Comparison of ENCODE assay signal across 1 cellular context in the genomic region with DNA sequence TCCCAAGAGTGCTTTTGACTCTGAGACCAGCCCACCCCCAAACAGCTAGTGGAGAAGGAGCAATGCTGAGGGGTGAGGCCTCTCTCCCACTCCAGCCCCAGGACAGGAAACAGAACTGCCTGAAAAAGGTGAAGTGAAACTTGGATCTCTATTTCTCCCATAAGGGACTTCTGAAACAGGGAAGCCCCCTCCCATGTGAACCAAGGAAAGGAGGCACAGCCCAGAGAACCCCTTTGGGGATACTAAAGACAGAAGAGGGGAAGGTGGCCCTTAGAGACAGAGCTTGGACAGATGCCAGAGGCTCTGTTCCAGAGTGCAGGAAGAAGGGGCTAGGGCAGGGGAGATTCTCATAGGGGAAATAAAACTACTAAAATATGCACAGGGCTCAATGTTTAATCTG.
TF ChIP-seq lines count a peak whose summit lies in the region.

No MANE protein-coding gene starts in this region.

TF ChIP-seq in K562, 482 proteins besides CTCF, POLR2A, EP300 and RAD21:
- TF ChIP-seq ZNF583 (CRISPR knock-in tag; IDR thresholded peaks at IDR 0.05) (no peak), NFIC (IDR thresholded peaks at IDR 0.05) (peak; percentile 56)
